ENCODE assay signal across 4 cellular contexts in the genomic region with DNA sequence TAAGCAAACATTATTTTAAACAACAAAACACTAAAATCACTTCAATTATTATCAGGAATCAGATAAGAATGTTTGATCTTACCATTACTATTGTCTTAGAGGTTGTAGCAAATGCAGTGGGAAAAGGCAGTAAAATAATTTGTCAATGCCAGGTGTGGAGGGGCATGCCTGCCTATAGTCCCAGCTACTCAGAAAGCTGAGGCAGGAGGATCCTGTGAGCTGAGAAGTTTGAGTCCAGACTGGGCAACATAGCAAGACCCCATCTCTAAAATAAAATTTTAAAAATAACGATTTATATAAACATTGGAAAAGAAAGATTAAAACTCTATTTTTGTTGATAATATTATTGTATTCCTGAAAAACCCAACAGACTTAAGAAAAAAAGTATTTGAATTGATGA.
TF ChIP-seq lines count a peak whose summit lies in the region.

No MANE protein-coding gene starts in this region.

TF ChIP-seq in HepG2, 621 proteins besides CTCF, POLR2A, EP300 and RAD21:
- no peak for TF ChIP-seq REXO4 (CRISPR knock-in tag; IDR thresholded peaks at IDR 0.05; ENCODE audit: borderline replicate concordance)
- TF ChIP-seq IKZF1 (IDR thresholded peaks at IDR 0.05): no peak
- TF ChIP-seq ZNF121 (CRISPR knock-in tag; IDR thresholded peaks at IDR 0.05): peak; percentile 40; the same call in 1 of the 2 replicates
- no peak for TF ChIP-seq MED1 (CRISPR knock-in tag; IDR thresholded peaks at IDR 0.05)
- TF ChIP-seq CENPX (CRISPR knock-in tag; IDR thresholded peaks at IDR 0.05): no peak
- no peak for TF ChIP-seq ZNF263 (CRISPR knock-in tag; IDR thresholded peaks at IDR 0.05)

TF ChIP-seq in HEK293, 187 proteins besides CTCF, POLR2A, EP300 and RAD21:
- TF ChIP-seq ZNF121 (tag by site-specific recombination; IDR thresholded peaks at IDR 0.05) (peak; percentile 57; the same call in 1 of the 2 replicates), ZNF433 (tag by site-specific recombination; IDR thresholded peaks at IDR 0.05; ENCODE audit: low read depth) (no peak)

TF ChIP-seq in WTC11, 78 proteins besides CTCF, POLR2A, EP300 and RAD21:
- TF ChIP-seq NFE2L1 (CRISPR knock-in tag; IDR thresholded peaks at IDR 0.05): no peak
- 0 out of 2 replicates have a peak, but pooled peaks have one; percentile 57 for TF ChIP-seq ZNF121 (CRISPR knock-in tag; IDR thresholded peaks at IDR 0.05)

TF ChIP-seq in K562, 482 proteins besides CTCF, POLR2A, EP300 and RAD21:
- TF ChIP-seq, protein P1, sequence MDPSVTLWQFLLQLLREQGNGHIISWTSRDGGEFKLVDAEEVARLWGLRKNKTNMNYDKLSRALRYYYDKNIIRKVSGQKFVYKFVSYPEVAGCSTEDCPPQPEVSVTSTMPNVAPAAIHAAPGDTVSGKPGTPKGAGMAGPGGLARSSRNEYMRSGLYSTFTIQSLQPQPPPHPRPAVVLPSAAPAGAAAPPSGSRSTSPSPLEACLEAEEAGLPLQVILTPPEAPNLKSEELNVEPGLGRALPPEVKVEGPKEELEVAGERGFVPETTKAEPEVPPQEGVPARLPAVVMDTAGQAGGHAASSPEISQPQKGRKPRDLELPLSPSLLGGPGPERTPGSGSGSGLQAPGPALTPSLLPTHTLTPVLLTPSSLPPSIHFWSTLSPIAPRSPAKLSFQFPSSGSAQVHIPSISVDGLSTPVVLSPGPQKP (CRISPR knock-in tag; IDR thresholded peaks at IDR 0.05): no peak
- no peak for TF ChIP-seq FOXK1 (CRISPR knock-in tag; IDR thresholded peaks at IDR 0.05; ENCODE audit: borderline replicate concordance)
- TF ChIP-seq RBM25 (IDR thresholded peaks at IDR 0.05; ENCODE audit: low read depth, low read length, severe bottlenecking): peak; percentile 5
- TF ChIP-seq CEBPB (tag; IDR thresholded peaks at IDR 0.05): no peak
- TF ChIP-seq, protein P2, sequence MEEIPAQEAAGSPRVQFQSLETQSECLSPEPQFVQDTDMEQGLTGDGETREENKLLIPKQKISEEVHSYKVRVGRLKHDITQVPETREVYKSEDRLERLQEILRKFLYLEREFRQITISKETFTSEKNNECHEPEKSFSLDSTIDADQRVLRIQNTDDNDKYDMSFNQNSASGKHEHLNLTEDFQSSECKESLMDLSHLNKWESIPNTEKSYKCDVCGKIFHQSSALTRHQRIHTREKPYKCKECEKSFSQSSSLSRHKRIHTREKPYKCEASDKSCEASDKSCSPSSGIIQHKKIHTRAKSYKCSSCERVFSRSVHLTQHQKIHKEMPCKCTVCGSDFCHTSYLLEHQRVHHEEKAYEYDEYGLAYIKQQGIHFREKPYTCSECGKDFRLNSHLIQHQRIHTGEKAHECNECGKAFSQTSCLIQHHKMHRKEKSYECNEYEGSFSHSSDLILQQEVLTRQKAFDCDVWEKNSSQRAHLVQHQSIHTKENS (CRISPR knock-in tag; IDR thresholded peaks at IDR 0.05): no peak
- peak; percentile 41 for TF ChIP-seq ZNF121 (CRISPR knock-in tag; conservative IDR thresholded peaks at IDR 0.05)
- TF ChIP-seq POLR2B (IDR thresholded peaks at IDR 0.05; ENCODE audit: low read depth, partially characterized antibody): no peak
